21 cellular contexts compared by ENCODE assay signal in the genomic region with DNA sequence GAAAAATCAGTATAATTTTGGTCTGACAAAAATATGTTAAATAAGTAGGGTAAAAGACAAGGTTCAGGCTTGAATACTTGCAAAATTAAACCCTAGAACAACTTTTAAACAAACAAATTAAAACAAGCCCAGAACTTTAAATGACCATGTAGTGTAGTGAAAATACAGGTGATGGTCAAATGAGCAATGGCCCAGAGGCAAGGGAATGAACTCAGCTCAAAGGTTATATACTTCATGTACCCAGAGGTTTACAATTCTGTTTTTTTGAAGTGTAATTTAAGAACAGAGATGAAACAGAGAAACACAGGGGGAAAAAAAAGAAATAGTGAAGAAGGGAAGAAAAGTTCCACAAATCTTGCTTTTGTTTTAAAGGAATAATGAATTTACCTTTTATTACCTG.
DNase-seq lines count a peak whose midpoint lies in the region; ATAC-seq and TF ChIP-seq lines count a peak whose summit lies in the region.
"Had no signal": no experiment of that assay in that cellular context is flagged by ENCODE, and none has a peak within 500 bp of the region (broad histone marks: within the 10 kb centered on the region; RNA-seq: fewer than 3 reads in every experiment).

No MANE protein-coding gene starts in this region.

- H3K9me3 Mint-ChIP-seq in activated T-cell treated with anti-CD3 and anti-CD28 coated beads, Interleukin-2, amount 50 U/mL, for 24 hours: peaks cover 15% of the 10 kb centered on the region

- no peaks in the 10 kb centered on the region for H3K36me3 Mint-ChIP-seq in activated T-cell treated with anti-CD3 and anti-CD28 coated beads, Interleukin-2, amount 50 U/mL, for 24 hours (ENCODE audit: low read depth)
- H3K36me3 Mint-ChIP-seq: CD8-positive, alpha-beta T cell had no signal

- H3K4me1 Mint-ChIP-seq in activated T-cell treated with anti-CD3 and anti-CD28 coated beads, Interleukin-2, amount 50 U/mL, for 24 hours (ENCODE audit: low read depth): no peaks in the 10 kb centered on the region
- H3K4me1 Mint-ChIP-seq: B cell had no signal

- no peak overlapping the region for H3K27ac Mint-ChIP-seq in activated T-cell treated with anti-CD3 and anti-CD28 coated beads, Interleukin-2, amount 50 U/mL, for 24 hours
- H3K27ac Mint-ChIP-seq: B cell; CD4-positive, alpha-beta T cell; CD8-positive, alpha-beta T cell had no signal

- H3K27me3 Mint-ChIP-seq in activated T-cell treated with anti-CD3 and anti-CD28 coated beads, Interleukin-2, amount 50 U/mL, for 24 hours: no peaks in the 10 kb centered on the region
- H3K27me3 Mint-ChIP-seq: B cell; CD4-positive, alpha-beta T cell had no signal

- TF ChIP-seq CTCF in 22Rv1 (IDR thresholded peaks at IDR 0.05): no peak

- peak; percentile 70 for ATAC-seq in left lobe of liver
- ATAC-seq: A549; CD8-positive, alpha-beta T cell; GM12878 had no signal

- H3K4me3 Mint-ChIP-seq in activated T-cell treated with anti-CD3 and anti-CD28 coated beads, Interleukin-2, amount 50 U/mL, for 24 hours: no peak overlapping the region
- H3K4me3 Mint-ChIP-seq: B cell; CD4-positive, alpha-beta T cell; CD8-positive, alpha-beta T cell had no signal

- H3K27ac ChIP-seq in 22Rv1: peak overlapping the region; percentile 58
- H3K27ac ChIP-seq: A549; BLaER1 treated with 17β-estradiol and CSF1 and Interleukin-3, amounts not matched to agents 10 nM and 100 nM; C4-2B had no signal

- DNase-seq in NCI-H69 (lab: John Stamatoyannopoulos, UW) (peak; percentile 3), left lobe of liver (ENCODE audit: low spot score) (no peak), renal cortical epithelial cell (ENCODE audit: low read depth) (peak; percentile 2), NCI-H1436 treated with DMSO at 0.1 percent for 48 hours (lab: John Stamatoyannopoulos, UW) (no peak), COLO668 (lab: John Stamatoyannopoulos, UW; ENCODE audit: unreplicated experiment) (no peak)
- no peak for DNase-seq in activated T-cell treated with anti-CD3 and anti-CD28 coated beads, Interleukin-2, amount 50 U/mL, for 24 hours
- DNase-seq: AML-193; CD4-positive, alpha-beta T cell; CD8-positive, alpha-beta T cell; COR-L47; DMS 273 treated with DMSO at 0.1 percent for 48 hours; DMS79; DND-41; EL; GDM1 had no signal

Comparison
In these comparisons a context has a peak if more than half of its experiments do, and no peak if none do; other contexts are left out.
1. DNase-seq: peak in NCI-H69 (single experiment) and renal cortical epithelial cell (single experiment); none in left lobe of liver (single experiment), NCI-H1436 treated with DMSO at 0.1 percent for 48 hours (single experiment), COLO668 (single experiment) and activated T-cell treated with anti-CD3 and anti-CD28 coated beads, Interleukin-2, amount 50 U/mL, for 24 hours (single experiment).